17 cellular contexts compared by ENCODE assay signal in the genomic region with DNA sequence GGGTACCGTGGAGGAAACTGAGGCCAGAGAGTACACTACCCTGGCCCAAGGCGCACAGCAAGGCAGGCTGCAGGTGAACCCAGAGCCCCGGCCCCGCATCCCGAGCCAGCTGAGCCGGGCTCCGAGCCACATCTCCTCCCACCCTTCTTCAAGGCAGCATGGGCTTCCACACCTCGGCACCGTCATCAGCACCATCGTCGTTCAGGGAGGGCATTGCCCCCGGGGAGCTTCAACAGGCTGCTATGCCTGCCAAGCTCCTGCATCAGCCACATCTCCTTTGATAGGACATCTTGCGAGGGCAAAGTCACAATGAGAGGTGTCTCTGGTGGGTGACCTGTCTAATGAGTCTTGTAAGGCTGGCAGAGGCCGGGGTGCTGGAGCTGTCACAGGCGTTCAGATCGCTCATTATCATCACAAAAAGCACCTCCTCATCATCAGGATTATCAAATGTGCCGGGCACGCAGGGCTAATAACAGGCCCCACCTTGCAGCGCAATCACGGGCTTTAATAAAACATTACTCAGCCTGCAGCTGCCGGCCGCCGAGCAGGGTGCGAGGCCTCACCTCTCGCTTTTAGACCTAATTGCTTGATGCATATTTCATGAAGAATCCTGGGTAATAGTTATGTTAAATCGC. TPM values are rescaled to one million over a fixed set of nuclear protein-coding genes. Genes with fewer than 3 reads are reported as not detected.
A peak's percentile ranks its signal among the peaks of the same experiment; 100 is the strongest.
DNase-seq lines count a peak whose midpoint lies in the region; ATAC-seq and TF ChIP-seq lines count a peak whose summit lies in the region.
"Had no signal": no experiment of that assay in that cellular context is flagged by ENCODE, and none has a peak within 500 bp of the region (broad histone marks: within the 10 kb centered on the region; RNA-seq: fewer than 3 reads in every experiment).

No MANE protein-coding gene starts in this region.

- no peaks in the 10 kb centered on the region for H3K4me1 ChIP-seq in Caco-2
- H3K4me1 ChIP-seq in GM23338 (ENCODE audit: insufficient read depth) = peaks cover 9% of the 10 kb centered on the region

- intact Hi-C loops in Caco-2 (cut with micrococcal nuclease; ENCODE audit: unreplicated experiment) = no loop called here

- no peak overlapping the region for H3K27ac ChIP-seq in GM23338 (ENCODE audit: low read depth)
- H3K27ac ChIP-seq: BLaER1, KMS-11 had no signal

- TF ChIP-seq CTCF in Caco-2 (IDR thresholded peaks at IDR 0.05; ENCODE audit: insufficient read depth in 1 of 2, low read depth in 1 of 2, low read length in 1 of 2, severe bottlenecking in 1 of 2, unreplicated experiment in 1 of 2) (no peak), GM23338 (conservative IDR thresholded peaks at IDR 0.05; ENCODE audit: low read depth in 2 of 2) (no peak)

- DNase-seq in Caco-2 (no peak), NCI-H146 (lab: John Stamatoyannopoulos, UW) (peak; percentile 70), islet precursor cell (peak; percentile 47), retina (peak; percentile 52), GM23338 (ENCODE audit: low spot score) (no peak), COLO829 (ENCODE audit: low spot score) (no peak)
- DNase-seq: CD4-positive, alpha-beta memory T cell; DMS53; EL; MV-4-11; NCI-H2171 treated with DMSO at 0.1 percent for 48 hours; NCI-H82; RPMI8226; SIG-M5 had no signal

- H3K36me3 Mint-ChIP-seq in Caco-2 (ENCODE audit: insufficient read depth, unreplicated experiment) (peaks cover 18% of the 10 kb centered on the region), GM23338 (ENCODE audit: low read depth) (no peaks in the 10 kb centered on the region)
- H3K36me3 Mint-ChIP-seq: CD4-positive, alpha-beta memory T cell had no signal

- no peaks in the 10 kb centered on the region for H3K9me3 ChIP-seq in Caco-2
- H3K9me3 ChIP-seq: BLaER1 had no signal

- H3K4me3 ChIP-seq in Caco-2 (ENCODE audit: low read depth, low read length) (no peak overlapping the region), GM23338 (no peak overlapping the region)
- H3K4me3 ChIP-seq: BLaER1 had no signal

- CTCF ChIA-PET in Caco-2 (lab: Charles Lee) = no interaction called here

- H3K9me3 Mint-ChIP-seq in Caco-2 (ENCODE audit: unreplicated experiment) (no peaks in the 10 kb centered on the region), GM23338 (no peaks in the 10 kb centered on the region)
- H3K9me3 Mint-ChIP-seq: CD4-positive, alpha-beta memory T cell had no signal

- H3K79me2 ChIP-seq in GM23338 (replicated peaks; ENCODE audit: insufficient read depth) = no peaks in the 10 kb centered on the region

- H2AFZ ChIP-seq in GM23338 = no peak overlapping the region

- no peaks in the 10 kb centered on the region for H3K9me2 ChIP-seq in GM23338 (ENCODE audit: insufficient read depth)

- no TSS peak for BruUV-seq in Caco-2 (replicated peaks; lab: Mats Ljungman, UMichigan)

- POLR2A ChIA-PET in Caco-2 (lab: Charles Lee) = no interaction called here

- no peaks in the 10 kb centered on the region for H3K36me3 ChIP-seq in Caco-2 (ENCODE audit: control insufficient read depth, insufficient read depth, low read length)
- H3K36me3 ChIP-seq in GM23338 (ENCODE audit: insufficient read depth) = no peaks in the 10 kb centered on the region
- H3K36me3 ChIP-seq: BLaER1 had no signal

- H3K27me3 ChIP-seq in Caco-2 (replicated peaks; ENCODE audit: control insufficient read depth, insufficient read depth, low read length) (no peaks in the 10 kb centered on the region), GM23338 (ENCODE audit: insufficient read depth) (no peaks in the 10 kb centered on the region)
- H3K27me3 ChIP-seq: BLaER1 had no signal

- no peak overlapping the region for H3K4me2 ChIP-seq in GM23338
- H3K4me2 ChIP-seq: BLaER1, KMS-11 had no signal

- no peaks in the 10 kb centered on the region for H3K27me3 Mint-ChIP-seq in Caco-2 (ENCODE audit: insufficient read depth, unreplicated experiment)
- peaks cover 11% of the 10 kb centered on the region for H3K27me3 Mint-ChIP-seq in GM23338 (ENCODE audit: insufficient read depth, low read depth, poor library complexity)

- H3K4me1 Mint-ChIP-seq in Caco-2 (ENCODE audit: low read depth, unreplicated experiment) = peaks cover 6% of the 10 kb centered on the region
- H3K4me1 Mint-ChIP-seq in GM23338 = peaks cover 58% of the 10 kb centered on the region
- H3K4me1 Mint-ChIP-seq: CD4-positive, alpha-beta memory T cell had no signal

- no peaks in the 10 kb centered on the region for H3F3A ChIP-seq in GM23338 (replicated peaks; ENCODE audit: low read depth)

- no peaks in the 10 kb centered on the region for H4K20me1 ChIP-seq in GM23338 (replicated peaks; ENCODE audit: insufficient read depth)
- H4K20me1 ChIP-seq: BLaER1 had no signal

- no peak overlapping the region for H3K4me3 Mint-ChIP-seq in Caco-2 (ENCODE audit: unreplicated experiment)
- no peak overlapping the region for H3K4me3 Mint-ChIP-seq in GM23338
- H3K4me3 Mint-ChIP-seq: CD4-positive, alpha-beta memory T cell had no signal

- H3K27ac Mint-ChIP-seq in Caco-2 (ENCODE audit: unreplicated experiment) (peak overlapping the region; percentile 42), GM23338 (no peak overlapping the region)
- H3K27ac Mint-ChIP-seq: CD4-positive, alpha-beta memory T cell had no signal

- ATAC-seq in GM23338 (no peak), GM21737 (IDR thresholded peaks at IDR 0.05; ENCODE audit: unreplicated experiment) (no peak)

TF ChIP-seq in GM23338, 12 proteins besides CTCF, POLR2A, EP300 and RAD21 (continues in another document):
- TF ChIP-seq ZNF331 (CRISPR knock-in tag; IDR thresholded peaks at IDR 0.05; ENCODE audit: low read depth) (no peak), REST (IDR thresholded peaks at IDR 0.05; ENCODE audit: unreplicated experiment) (no peak), JUNB (IDR thresholded peaks at IDR 0.05; ENCODE audit: unreplicated experiment) (no peak), ZNF114 (CRISPR knock-in tag; IDR thresholded peaks at IDR 0.05) (no peak), NANOG (IDR thresholded peaks at IDR 0.05; ENCODE audit: borderline replicate concordance) (no peak), CREB1 (CRISPR knock-in tag; IDR thresholded peaks at IDR 0.05; ENCODE audit: low read depth) (no peak)
- TF ChIP-seq, protein P1, sequence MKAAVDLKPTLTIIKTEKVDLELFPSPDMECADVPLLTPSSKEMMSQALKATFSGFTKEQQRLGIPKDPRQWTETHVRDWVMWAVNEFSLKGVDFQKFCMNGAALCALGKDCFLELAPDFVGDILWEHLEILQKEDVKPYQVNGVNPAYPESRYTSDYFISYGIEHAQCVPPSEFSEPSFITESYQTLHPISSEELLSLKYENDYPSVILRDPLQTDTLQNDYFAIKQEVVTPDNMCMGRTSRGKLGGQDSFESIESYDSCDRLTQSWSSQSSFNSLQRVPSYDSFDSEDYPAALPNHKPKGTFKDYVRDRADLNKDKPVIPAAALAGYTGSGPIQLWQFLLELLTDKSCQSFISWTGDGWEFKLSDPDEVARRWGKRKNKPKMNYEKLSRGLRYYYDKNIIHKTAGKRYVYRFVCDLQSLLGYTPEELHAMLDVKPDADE (IDR thresholded peaks at IDR 0.05) = no peak

RNA-seq across cellular contexts. Expression of gene SLC25A51, which starts 20.0 kb away (rescaled TPM):
- total RNA-seq in Caco-2 (2022) = 29.1 and 29.3 TPM in 2 replicates
- 16.8 and 22.0 TPM in 2 replicates for total RNA-seq in GM23338 (2014; rRNA removed; shearing (Covaris generic))
- 5.3 and 5.8 TPM in 2 replicates for polyA plus RNA-seq in GM23338 (2016; fragmentation: Nextera tagmentation; extraction: Ambion mirVana)

Comparison
In these comparisons a context has a peak if more than half of its experiments do, and no peak if none do; other contexts are left out.
1. DNase-seq: peak in NCI-H146 (single experiment), islet precursor cell (single experiment) and retina (single experiment); none in Caco-2 (0 of 2), GM23338 (single experiment) and COLO829 (single experiment).